ENCODE assay signal across 20 cellular contexts in the genomic region with DNA sequence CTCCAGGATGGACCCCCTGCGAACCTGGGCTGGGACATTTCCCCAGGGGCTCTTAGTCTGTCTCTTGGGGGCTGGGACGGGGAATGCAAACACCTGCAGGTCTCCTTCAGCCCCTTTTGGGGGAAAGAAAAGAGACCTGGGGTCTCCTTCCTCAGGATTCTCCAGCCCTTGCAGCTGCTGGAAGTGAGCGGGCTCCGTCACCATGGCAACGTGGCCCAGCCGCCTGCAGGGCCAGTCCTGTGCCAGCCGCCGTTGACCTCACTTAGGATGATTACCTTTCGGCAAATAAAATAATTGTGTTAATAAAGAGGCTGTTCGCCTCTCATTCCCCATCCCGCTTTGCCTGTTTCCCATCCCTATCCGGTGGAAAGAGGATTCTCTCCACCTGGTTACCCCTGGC. TPM values are rescaled to one million over a fixed set of nuclear protein-coding genes. Genes with fewer than 3 reads are reported as not detected.
DNase-seq lines count a peak whose midpoint lies in the region; ATAC-seq and TF ChIP-seq lines count a peak whose summit lies in the region.
"Had no signal": no experiment of that assay in that cellular context is flagged by ENCODE, and none has a peak within 500 bp of the region (broad histone marks: within the 10 kb centered on the region; RNA-seq: fewer than 3 reads in every experiment).

No MANE protein-coding gene starts in this region.

- intact Hi-C loops in head of caudate nucleus (cut with DNase I): loop anchor here (5.0 kb wide), 1 partner anchor 420 kb away; no protein-coding TSS in a partner anchor

- H3K9me3 ChIP-seq in neural progenitor cell (ENCODE audit: low read depth): no peaks in the 10 kb centered on the region
- H3K9me3 ChIP-seq: A549, esophagus muscularis mucosa had no signal

- DNase-seq in NCI-H2081 (lab: John Stamatoyannopoulos, UW): peak; percentile 32 to 74
- DNase-seq in NCI-H2081 treated with DMSO at 0.1 percent for 48 hours (lab: John Stamatoyannopoulos, UW): no peak
- peak; percentile 94 for DNase-seq in NCI-H146 (lab: John Stamatoyannopoulos, UW)
- DNase-seq in SHP77 treated with DMSO at 0.1 percent for 48 hours (lab: John Stamatoyannopoulos, UW): peak; percentile 17
- DNase-seq in neural progenitor cell (ENCODE audit: low spot score): peak; percentile 80
- no peak for DNase-seq in foreskin keratinocyte
- no peak for DNase-seq in head of caudate nucleus
- no peak for DNase-seq in stimulated activated CD4-positive, alpha-beta T cell treated with anti-CD3 and anti-CD28 coated beads, Interleukin-2, amount 100 ng/mL, for 24 hours
- DNase-seq: activated CD4-positive, alpha-beta T cell treated with anti-CD3 and anti-CD28 coated beads for 4 hours; effector CD8-positive, alpha-beta T cell; KBM-7; left cardiac atrium; mesendoderm; naive thymus-derived CD4-positive, alpha-beta T cell; T-helper 1 cell had no signal

- peaks cover 20% of the 10 kb centered on the region for H3F3A ChIP-seq in neural progenitor cell (ENCODE audit: low read depth)

- ATAC-seq in foreskin keratinocyte: no peak
- ATAC-seq: A549; left cardiac atrium; naive thymus-derived CD4-positive, alpha-beta T cell; stimulated activated effector memory CD8-positive, alpha-beta T cell treated with anti-CD3 and anti-CD28 coated beads, Interleukin-12 subunit alpha, Interleukin-12 subunit beta, amount 100 ng/mL, for 72 hours had no signal

- H4K20me1 ChIP-seq in neural progenitor cell (ENCODE audit: low read depth): peaks cover 6% of the 10 kb centered on the region

- peak overlapping the region; percentile 13 for H3K4me3 Mint-ChIP-seq in neural progenitor cell
- H3K4me3 Mint-ChIP-seq: naive thymus-derived CD4-positive, alpha-beta T cell; stimulated activated effector memory CD8-positive, alpha-beta T cell treated with anti-CD3 and anti-CD28 coated beads, Interleukin-12 subunit alpha, Interleukin-12 subunit beta, amount 100 ng/mL, for 72 hours had no signal

- no peaks in the 10 kb centered on the region for H3K27me3 ChIP-seq in neural progenitor cell
- peaks cover 24% of the 10 kb centered on the region for H3K27me3 ChIP-seq in foreskin keratinocyte

- TF ChIP-seq CTCF in neural progenitor cell (IDR thresholded peaks at IDR 0.05) (no peak), foreskin keratinocyte (conservative IDR thresholded peaks at IDR 0.05) (no peak)

- no peak overlapping the region for H3K9ac ChIP-seq in neural progenitor cell
- H3K9ac ChIP-seq: parathyroid adenoma had no signal

- H3K27me3 Mint-ChIP-seq in neural progenitor cell (ENCODE audit: insufficient read depth, low read depth): peaks cover 14% of the 10 kb centered on the region
- H3K27me3 Mint-ChIP-seq: naive thymus-derived CD4-positive, alpha-beta T cell had no signal

- no peaks in the 10 kb centered on the region for H3K79me2 ChIP-seq in neural progenitor cell (ENCODE audit: low read depth)
- H3K79me2 ChIP-seq: parathyroid adenoma had no signal

- H3K4me1 ChIP-seq in neural progenitor cell (peaks cover 31% of the 10 kb centered on the region), foreskin keratinocyte (no peaks in the 10 kb centered on the region)
- H3K4me1 ChIP-seq: A549, parathyroid adenoma had no signal

- H3K9me3 Mint-ChIP-seq in neural progenitor cell: no peaks in the 10 kb centered on the region
- H3K9me3 Mint-ChIP-seq: activated T-helper 2 cell treated with anti-CD3 and anti-CD28 coated beads, Interferon-gamma antibody, Interleukin-2, Interleukin-4, amounts not matched to agents 10 μg/mL and 5 μg/mL and 100 μg/mL, durations not matched to agents 14 hours and 24 hours and 36 hours; naive thymus-derived CD4-positive, alpha-beta T cell; stimulated activated effector memory CD8-positive, alpha-beta T cell treated with anti-CD3 and anti-CD28 coated beads, Interleukin-12 subunit alpha, Interleukin-12 subunit beta, amount 100 ng/mL, for 72 hours had no signal

- no peaks in the 10 kb centered on the region for H3K36me3 Mint-ChIP-seq in neural progenitor cell
- H3K36me3 Mint-ChIP-seq: naive thymus-derived CD4-positive, alpha-beta T cell; stimulated activated effector memory CD8-positive, alpha-beta T cell treated with anti-CD3 and anti-CD28 coated beads, Interleukin-12 subunit alpha, Interleukin-12 subunit beta, amount 100 ng/mL, for 72 hours had no signal

- no peak overlapping the region for H3K4me3 ChIP-seq in neural progenitor cell
- H3K4me3 ChIP-seq: A549, esophagus muscularis mucosa had no signal

- no peak overlapping the region for H3K27ac ChIP-seq in neural progenitor cell
- no peak overlapping the region for H3K27ac ChIP-seq in foreskin keratinocyte
- H3K27ac ChIP-seq: A549, esophagus muscularis mucosa, parathyroid adenoma had no signal

- no peaks in the 10 kb centered on the region for H3K36me3 ChIP-seq in neural progenitor cell
- H3K36me3 ChIP-seq: esophagus muscularis mucosa had no signal

- H3K27ac Mint-ChIP-seq in neural progenitor cell: no peak overlapping the region
- H3K27ac Mint-ChIP-seq: activated T-helper 2 cell treated with anti-CD3 and anti-CD28 coated beads, Interferon-gamma antibody, Interleukin-2, Interleukin-4, amounts not matched to agents 10 μg/mL and 5 μg/mL and 100 μg/mL, durations not matched to agents 14 hours and 24 hours and 36 hours; stimulated activated effector memory CD8-positive, alpha-beta T cell treated with anti-CD3 and anti-CD28 coated beads, Interleukin-12 subunit alpha, Interleukin-12 subunit beta, amount 100 ng/mL, for 72 hours had no signal

- H2AFZ ChIP-seq in neural progenitor cell (replicated peaks): no peak overlapping the region
- H2AFZ ChIP-seq: parathyroid adenoma had no signal

- peak overlapping the region; percentile 55 for H3K4me2 ChIP-seq in neural progenitor cell
- H3K4me2 ChIP-seq: A549 had no signal

- H3K4me1 Mint-ChIP-seq in neural progenitor cell: peaks cover 31% of the 10 kb centered on the region
- H3K4me1 Mint-ChIP-seq: stimulated activated effector memory CD8-positive, alpha-beta T cell treated with anti-CD3 and anti-CD28 coated beads, Interleukin-12 subunit alpha, Interleukin-12 subunit beta, amount 100 ng/mL, for 72 hours had no signal

RNA-seq across cellular contexts. Expression of gene MRM1, which starts 25.7 kb away (rescaled TPM):
- total RNA-seq in neural progenitor cell (ENCODE audit: low replicate concordance) (0.65 and 4.1 TPM in 2 replicates), foreskin keratinocyte (7.3 and 9.5 TPM in 2 replicates)
- polyA plus RNA-seq in foreskin keratinocyte: 9.2 and 12.1 TPM in 2 replicates

RNA-seq across cellular contexts. Expression of gene DHRS11, which starts 35.4 kb away (rescaled TPM):
- total RNA-seq in neural progenitor cell (ENCODE audit: low replicate concordance) (14.4 and 27.3 TPM in 2 replicates), foreskin keratinocyte (7.9 and 8.8 TPM in 2 replicates)
- 10.3 and 12.5 TPM in 2 replicates for polyA plus RNA-seq in foreskin keratinocyte

Comparison
In these comparisons a context has a peak if more than half of its experiments do, and no peak if none do; other contexts are left out.
1. DNase-seq: peak in NCI-H2081 (2 of 2), NCI-H146 (single experiment), SHP77 treated with DMSO at 0.1 percent for 48 hours (single experiment) and neural progenitor cell (single experiment); none in NCI-H2081 treated with DMSO at 0.1 percent for 48 hours (single experiment), foreskin keratinocyte (0 of 2), head of caudate nucleus (0 of 42) and stimulated activated CD4-positive, alpha-beta T cell treated with anti-CD3 and anti-CD28 coated beads, Interleukin-2, amount 100 ng/mL, for 24 hours (0 of 2).